8 cellular contexts compared by ENCODE assay signal in genomic region chr3:129413687-129414506, GRCh38. TPM values are rescaled to one million over a fixed set of nuclear protein-coding genes. Genes with fewer than 3 reads are reported as not detected.
DNase-seq lines count a peak whose midpoint lies in the region; ATAC-seq and TF ChIP-seq lines count a peak whose summit lies in the region.

No MANE protein-coding gene starts in this region.

- H3K4me3 Mint-ChIP-seq in activated T-cell treated with anti-CD3 and anti-CD28 coated beads, Interleukin-2, amount 50 U/mL, for 72 hours, result no peak overlapping the region
- H3K4me3 Mint-ChIP-seq in endodermal cell, result no peak overlapping the region
- no peak overlapping the region for H3K4me3 Mint-ChIP-seq in activated T-cell treated with anti-CD3 and anti-CD28 coated beads, Interleukin-2, amount 50 U/mL, for 4 hours

- peak; percentile 31 to 76 for ATAC-seq in activated T-cell treated with anti-CD3 and anti-CD28 coated beads, Interleukin-2, amount 50 U/mL, for 72 hours (replicated peaks in 1 of 2)
- peak; percentile 90 for ATAC-seq in HG03442 (IDR thresholded peaks at IDR 0.05; ENCODE audit: unreplicated experiment)
- ATAC-seq in activated T-cell treated with anti-CD3 and anti-CD28 coated beads, Interleukin-2, amount 50 U/mL, for 4 hours, result no peak

- TF ChIP-seq CTCF in endodermal cell (conservative IDR thresholded peaks at IDR 0.05), result no peak
- TF ChIP-seq CTCF in smooth muscle cell (IDR thresholded peaks at IDR 0.05; ENCODE audit: borderline replicate concordance, insufficient read depth, poor library complexity, severe bottlenecking), result no peak

- H3K27ac ChIP-seq in endodermal cell (ENCODE audit: low read depth, low read length), result no peak overlapping the region
- peak overlapping the region; percentile 95 for H3K27ac ChIP-seq in smooth muscle cell (ENCODE audit: low read depth)

- peaks cover 22% of the 10 kb centered on the region for H3F3A ChIP-seq in smooth muscle cell (ENCODE audit: low read depth)

- no peaks in the 10 kb centered on the region for H3K9me3 Mint-ChIP-seq in activated T-cell treated with anti-CD3 and anti-CD28 coated beads, Interleukin-2, amount 50 U/mL, for 72 hours
- no peaks in the 10 kb centered on the region for H3K9me3 Mint-ChIP-seq in endodermal cell
- no peaks in the 10 kb centered on the region for H3K9me3 Mint-ChIP-seq in activated T-cell treated with anti-CD3 and anti-CD28 coated beads, Interleukin-2, amount 50 U/mL, for 4 hours

- H3K27me3 Mint-ChIP-seq in activated T-cell treated with anti-CD3 and anti-CD28 coated beads, Interleukin-2, amount 50 U/mL, for 72 hours (ENCODE audit: low read depth), result peaks cover 6% of the 10 kb centered on the region
- H3K27me3 Mint-ChIP-seq in endodermal cell (ENCODE audit: insufficient read depth), result peaks cover 11% of the 10 kb centered on the region
- H3K27me3 Mint-ChIP-seq in activated T-cell treated with anti-CD3 and anti-CD28 coated beads, Interleukin-2, amount 50 U/mL, for 4 hours (ENCODE audit: low read depth), result no peaks in the 10 kb centered on the region

- no peaks in the 10 kb centered on the region for H3K4me1 ChIP-seq in endodermal cell (ENCODE audit: control insufficient read depth, insufficient read depth, low read length)
- peaks cover 4% of the 10 kb centered on the region for H3K4me1 ChIP-seq in smooth muscle cell (ENCODE audit: low read depth)

- H3K4me3 ChIP-seq in endodermal cell (ENCODE audit: low read length) (no peak overlapping the region), smooth muscle cell (no peak overlapping the region)

- H3K4me1 Mint-ChIP-seq in activated T-cell treated with anti-CD3 and anti-CD28 coated beads, Interleukin-2, amount 50 U/mL, for 72 hours (ENCODE audit: low read depth), result peaks cover 6% of the 10 kb centered on the region
- peaks cover 11% of the 10 kb centered on the region for H3K4me1 Mint-ChIP-seq in endodermal cell
- no peaks in the 10 kb centered on the region for H3K4me1 Mint-ChIP-seq in activated T-cell treated with anti-CD3 and anti-CD28 coated beads, Interleukin-2, amount 50 U/mL, for 4 hours (ENCODE audit: low read depth)

- H3K4me2 ChIP-seq in smooth muscle cell, result peak overlapping the region; percentile 70

- no peak for DNase-seq in activated T-cell treated with anti-CD3 and anti-CD28 coated beads, Interleukin-2, amount 50 U/mL, for 72 hours
- no peak for DNase-seq in activated T-cell treated with anti-CD3 and anti-CD28 coated beads, Interleukin-2, amount 50 U/mL, for 48 hours
- DNase-seq in endodermal cell (peak; percentile 22), smooth muscle cell (lab: John Stamatoyannopoulos, UW; ENCODE audit: unreplicated experiment) (no peak), NCI-H1694 (lab: John Stamatoyannopoulos, UW) (no peak)
- no peak for DNase-seq in stimulated activated naive CD4-positive, alpha-beta T cell treated with Interleukin-2 at 50 U/mL for 16 hours (lab: John Stamatoyannopoulos, UW)
- no peak for DNase-seq in activated T-cell treated with anti-CD3 and anti-CD28 coated beads, Interleukin-2, amount 50 U/mL, for 4 hours

- no peaks in the 10 kb centered on the region for H3K36me3 Mint-ChIP-seq in activated T-cell treated with anti-CD3 and anti-CD28 coated beads, Interleukin-2, amount 50 U/mL, for 72 hours (ENCODE audit: insufficient read depth in 2 of 2)
- no peaks in the 10 kb centered on the region for H3K36me3 Mint-ChIP-seq in endodermal cell (ENCODE audit: low read depth)
- H3K36me3 Mint-ChIP-seq in activated T-cell treated with anti-CD3 and anti-CD28 coated beads, Interleukin-2, amount 50 U/mL, for 4 hours (ENCODE audit: insufficient read depth), result no peaks in the 10 kb centered on the region

- H3K9ac ChIP-seq in endodermal cell (ENCODE audit: extremely low read depth, low read length, poor library complexity, severe bottlenecking), result no peak overlapping the region
- H3K9ac ChIP-seq in smooth muscle cell (ENCODE audit: low read depth), result peak overlapping the region; percentile 71

- H4K20me1 ChIP-seq in smooth muscle cell (ENCODE audit: low read depth), result no peaks in the 10 kb centered on the region

- H2AFZ ChIP-seq in smooth muscle cell (ENCODE audit: low read depth), result no peak overlapping the region

- no peaks in the 10 kb centered on the region for H3K9me3 ChIP-seq in endodermal cell (ENCODE audit: control insufficient read depth, low read length)
- no peaks in the 10 kb centered on the region for H3K9me3 ChIP-seq in smooth muscle cell (replicated peaks; ENCODE audit: low read depth)

- H3K27ac Mint-ChIP-seq in activated T-cell treated with anti-CD3 and anti-CD28 coated beads, Interleukin-2, amount 50 U/mL, for 72 hours, result no peak overlapping the region
- H3K27ac Mint-ChIP-seq in endodermal cell, result no peak overlapping the region

- H3K79me2 ChIP-seq in smooth muscle cell (ENCODE audit: low read depth), result no peaks in the 10 kb centered on the region

- H3K27me3 ChIP-seq in endodermal cell (ENCODE audit: control insufficient read depth, insufficient read depth, low read length, poor library complexity, severe bottlenecking) (no peaks in the 10 kb centered on the region), smooth muscle cell (ENCODE audit: low read depth) (no peaks in the 10 kb centered on the region)

- H3K36me3 ChIP-seq in endodermal cell (ENCODE audit: control insufficient read depth, insufficient read depth, low read length) (no peaks in the 10 kb centered on the region), smooth muscle cell (ENCODE audit: low read depth) (no peaks in the 10 kb centered on the region)

- 80 to 93% methylated on average over 2 to 4 of the region's 4 CpGs for WGBS in endodermal cell (ENCODE audit: insufficient coverage in 1 of 2, insufficient read length in 1 of 2), 2 experiments
- WGBS in smooth muscle cell (ENCODE audit: low lambda C conversion rate), result 15% methylated on average over 4 of the region's 4 CpGs

RNA-seq across cellular contexts. Expression of gene EFCAB12, which starts 14.5 kb away (rescaled TPM):
- 1 to 10 TPM; 1.0 to 1.4 TPM for total RNA-seq in activated T-cell treated with anti-CD3 and anti-CD28 coated beads, Interleukin-2, amount 50 U/mL, for 72 hours
- total RNA-seq in endodermal cell (under 1 TPM; 0.33 to 0.73 TPM), smooth muscle cell (0.09 and 0.76 TPM in 2 replicates)
- 1.4 TPM for polyA plus RNA-seq in endodermal cell (2013, experiment 1 of 2)
- polyA plus RNA-seq in endodermal cell (2013, experiment 2 of 2), result 0.70 TPM
- 0.90 TPM in 1 of 2 replicates, not detected in the other for polyA plus RNA-seq in smooth muscle cell
- total RNA-seq in activated T-cell treated with anti-CD3 and anti-CD28 coated beads, Interleukin-2, amount 50 U/mL, for 4 hours, result under 1 TPM; 0.21 to 0.65 (median 0.33) TPM

RNA-seq across cellular contexts. Expression of gene MBD4, which starts 25.9 kb away (rescaled TPM):
- 10 to 100 TPM; 55.3 to 60.9 TPM for total RNA-seq in activated T-cell treated with anti-CD3 and anti-CD28 coated beads, Interleukin-2, amount 50 U/mL, for 72 hours
- total RNA-seq in endodermal cell, result 10 to 100 TPM; 39.5 to 45.5 TPM
- polyA plus RNA-seq in endodermal cell (2013, experiment 1 of 2), result 44.1 TPM
- 36.1 TPM for polyA plus RNA-seq in endodermal cell (2013, experiment 2 of 2)
- total RNA-seq in smooth muscle cell, result 23.1 and 28.9 TPM in 2 replicates
- 26.5 and 26.8 TPM in 2 replicates for polyA plus RNA-seq in smooth muscle cell
- 10 to 100 TPM; 40.4 to 47.0 (median 45.3) TPM for total RNA-seq in activated T-cell treated with anti-CD3 and anti-CD28 coated beads, Interleukin-2, amount 50 U/mL, for 4 hours

RNA-seq across cellular contexts. Expression of gene IFT122, which starts 26.1 kb away (rescaled TPM):
- 10 to 100 TPM; 20.5 to 26.9 TPM for total RNA-seq in activated T-cell treated with anti-CD3 and anti-CD28 coated beads, Interleukin-2, amount 50 U/mL, for 72 hours
- 10 to 100 TPM; 36.0 to 46.6 TPM for total RNA-seq in endodermal cell
- polyA plus RNA-seq in endodermal cell (2013, experiment 1 of 2), result 39.8 TPM
- 44.0 TPM for polyA plus RNA-seq in endodermal cell (2013, experiment 2 of 2)
- total RNA-seq in smooth muscle cell, result 17.3 and 17.4 TPM in 2 replicates
- polyA plus RNA-seq in smooth muscle cell, result 13.2 and 13.4 TPM in 2 replicates
- 1 to 10 TPM; 8.7 to 9.7 (median 8.9) TPM for total RNA-seq in activated T-cell treated with anti-CD3 and anti-CD28 coated beads, Interleukin-2, amount 50 U/mL, for 4 hours

Comparison
In these comparisons a context has a peak if more than half of its experiments do, and no peak if none do; other contexts are left out.
1. ATAC-seq: peak in activated T-cell treated with anti-CD3 and anti-CD28 coated beads, Interleukin-2, amount 50 U/mL, for 72 hours (2 of 2) and HG03442 (single experiment); none in activated T-cell treated with anti-CD3 and anti-CD28 coated beads, Interleukin-2, amount 50 U/mL, for 4 hours (0 of 2).